Comparison of ENCODE assay signal across 25 cellular contexts in genomic region chr3:171327441-171328174, GRCh38.
DNase-seq lines count a peak whose midpoint lies in the region; ATAC-seq, FAIRE-seq and TF ChIP-seq lines count a peak whose summit lies in the region.
"Had no signal": no experiment of that assay in that cellular context is flagged by ENCODE, and none has a peak within 500 bp of the region (broad histone marks: within the 10 kb centered on the region; RNA-seq: fewer than 3 reads in every experiment).

No MANE protein-coding gene starts in this region.

- no peak overlapping the region for H3K9ac ChIP-seq in kidney (ENCODE audit: low read length in 2 of 2)

- no peak for TF ChIP-seq POLR2A in upper lobe of left lung (IDR thresholded peaks at IDR 0.05)

- TF ChIP-seq EP300 in upper lobe of left lung (IDR thresholded peaks at IDR 0.05), result no peak

- no peak for DNase-seq in activated CD8-positive, alpha-beta memory T cell treated with anti-CD3 and anti-CD28 coated beads, Interleukin-2, amount 10 ng/mL, durations not matched to agents 7 days and 5 days
- no peak for DNase-seq in activated CD8-positive, alpha-beta memory T cell treated with anti-CD3 and anti-CD28 coated beads, Interleukin-2, amount 50 U/mL, for 4 hours
- DNase-seq in RCC 7860 (ENCODE audit: low spot score), result peak; percentile 82
- peak; percentile 39 for DNase-seq in kidney
- no peak for DNase-seq in upper lobe of left lung
- no peak for DNase-seq in T-helper 2 cell
- DNase-seq in NCI-H345 treated with DMSO at 0.1 percent for 48 hours (lab: John Stamatoyannopoulos, UW; ENCODE audit: unreplicated experiment), result no peak
- DNase-seq in stimulated activated CD4-positive, alpha-beta T cell treated with anti-CD3 and anti-CD28 coated beads, Interleukin-4, amount 100 ng/mL, for 24 hours, result no peak
- DNase-seq: activated CD4-positive, alpha-beta T cell treated with anti-CD3 and anti-CD28 coated beads for 36 hours; activated T-cell treated with anti-CD3 and anti-CD28 coated beads, Interleukin-2, amount 50 U/mL, for 4 hours; body of pancreas; lower lobe of right lung; NCI-H1105 treated with DMSO at 0.1 percent for 48 hours; NCI-H1930; NCI-H226; NCI-H774; posterior cingulate gyrus; right lobe of liver; stimulated activated naive CD4-positive, alpha-beta T cell treated with Interleukin-2 at 50 U/mL for 16 hours; testis; uterus had no signal

- TF ChIP-seq CTCF in kidney (IDR thresholded peaks at IDR 0.05; ENCODE audit: borderline replicate concordance, extremely low read depth, insufficient read depth) (no peak), upper lobe of left lung (IDR thresholded peaks at IDR 0.05) (no peak)

- no peaks in the 10 kb centered on the region for H3K27me3 ChIP-seq in upper lobe of left lung
- H3K27me3 ChIP-seq: body of pancreas, right lobe of liver, testis, uterus had no signal

- intact Hi-C loops in kidney (cut with DNase I), result no loop called here

- H3K27me3 Mint-ChIP-seq in activated CD8-positive, alpha-beta memory T cell treated with anti-CD3 and anti-CD28 coated beads, Interleukin-2, amount 10 ng/mL, durations not matched to agents 7 days and 5 days, result no peaks in the 10 kb centered on the region
- H3K27me3 Mint-ChIP-seq: activated CD4-positive, alpha-beta T cell treated with anti-CD3 and anti-CD28 coated beads for 36 hours had no signal

- no peaks in the 10 kb centered on the region for H3K9me3 Mint-ChIP-seq in activated CD8-positive, alpha-beta memory T cell treated with anti-CD3 and anti-CD28 coated beads, Interleukin-2, amount 10 ng/mL, durations not matched to agents 7 days and 5 days (ENCODE audit: low read depth)
- H3K9me3 Mint-ChIP-seq: activated T-cell treated with anti-CD3 and anti-CD28 coated beads, Interleukin-2, amount 50 U/mL, for 4 hours had no signal

- no peak overlapping the region for H3K27ac Mint-ChIP-seq in activated CD8-positive, alpha-beta memory T cell treated with anti-CD3 and anti-CD28 coated beads, Interleukin-2, amount 10 ng/mL, durations not matched to agents 7 days and 5 days
- H3K27ac Mint-ChIP-seq: activated CD4-positive, alpha-beta T cell treated with anti-CD3 and anti-CD28 coated beads for 36 hours had no signal

- H3K4me3 ChIP-seq in kidney (ENCODE audit: low read length in 2 of 2), result no peak overlapping the region
- H3K4me3 ChIP-seq in upper lobe of left lung, result no peak overlapping the region
- H3K4me3 ChIP-seq: body of pancreas, lower lobe of right lung, right lobe of liver, testis, uterus had no signal

- H3K4me1 ChIP-seq in kidney (ENCODE audit: control insufficient read depth in 1 of 2, insufficient read depth in 1 of 2, low read depth in 1 of 2, low read length in 2 of 2), result peaks cover 0 to 14% of the 10 kb centered on the region in 2 donors
- peaks cover 6 to 18% (median 11%) of the 10 kb centered on the region in 4 donors for H3K4me1 ChIP-seq in upper lobe of left lung
- H3K4me1 ChIP-seq: right lobe of liver, testis had no signal

- peak; percentile 16 for ATAC-seq in activated CD8-positive, alpha-beta memory T cell treated with anti-CD3 and anti-CD28 coated beads, Interleukin-2, amount 10 ng/mL, durations not matched to agents 7 days and 5 days
- peak; percentile 25 to 49 for ATAC-seq in upper lobe of left lung (ENCODE audit: low FRiP score in 2 of 2)
- ATAC-seq: activated CD4-positive, alpha-beta T cell treated with anti-CD3 and anti-CD28 coated beads for 36 hours; activated T-cell treated with anti-CD3 and anti-CD28 coated beads, Interleukin-2, amount 50 U/mL, for 4 hours; body of pancreas had no signal

- H3K9me3 ChIP-seq in kidney (ENCODE audit: control insufficient read depth in 1 of 2, low read length in 2 of 2), result no peaks in the 10 kb centered on the region
- no peaks in the 10 kb centered on the region for H3K9me3 ChIP-seq in upper lobe of left lung
- H3K9me3 ChIP-seq: body of pancreas, lower lobe of right lung, right lobe of liver, testis, uterus had no signal

- CTCF ChIA-PET in activated CD8-positive, alpha-beta memory T cell treated with anti-CD3 and anti-CD28 coated beads, Interleukin-2, amount 10 ng/mL, durations not matched to agents 7 days and 5 days (lab: Charles Lee), result interaction anchor here (0.8 to 1.6 kb wide), 3 partner anchors 134 to 239 kb away, joined by 3 to 4 read pairs (median 3); no protein-coding TSS in a partner anchor

- no peak overlapping the region for H3K4me3 Mint-ChIP-seq in activated CD8-positive, alpha-beta memory T cell treated with anti-CD3 and anti-CD28 coated beads, Interleukin-2, amount 10 ng/mL, durations not matched to agents 7 days and 5 days
- H3K4me3 Mint-ChIP-seq: activated CD4-positive, alpha-beta T cell treated with anti-CD3 and anti-CD28 coated beads for 36 hours; activated T-cell treated with anti-CD3 and anti-CD28 coated beads, Interleukin-2, amount 50 U/mL, for 4 hours had no signal

- H3K36me3 Mint-ChIP-seq in activated CD8-positive, alpha-beta memory T cell treated with anti-CD3 and anti-CD28 coated beads, Interleukin-2, amount 10 ng/mL, durations not matched to agents 7 days and 5 days, result peaks cover 12% of the 10 kb centered on the region

- peaks cover 13% of the 10 kb centered on the region for H3K4me1 Mint-ChIP-seq in activated CD8-positive, alpha-beta memory T cell treated with anti-CD3 and anti-CD28 coated beads, Interleukin-2, amount 10 ng/mL, durations not matched to agents 7 days and 5 days

- FAIRE-seq in RCC 7860 (lab: Jason Lieb, UNC), result peak; percentile 95
- FAIRE-seq in kidney (lab: Jason Lieb, UNC), result no peak
- FAIRE-seq: D721Med, GM12892 had no signal

- H3K36me3 ChIP-seq in kidney (ENCODE audit: control insufficient read depth in 1 of 2, insufficient read depth in 2 of 2, low read length in 2 of 2), result no peaks in the 10 kb centered on the region
- H3K36me3 ChIP-seq in upper lobe of left lung, result no peaks in the 10 kb centered on the region
- H3K36me3 ChIP-seq: lower lobe of right lung, right lobe of liver, uterus had no signal

- H3K27ac ChIP-seq in kidney (ENCODE audit: low read depth in 2 of 2, low read length in 2 of 2) (no peak overlapping the region), upper lobe of left lung (no peak overlapping the region)
- H3K27ac ChIP-seq: 22Rv1, body of pancreas, epithelial cell of prostate, lower lobe of right lung, right lobe of liver, testis, uterus had no signal

- 88 to 93% methylated on average over 7 of the region's 7 CpGs for WGBS in upper lobe of left lung, 2 donors

Comparison
In these comparisons a context has a peak if more than half of its experiments do, and no peak if none do; other contexts are left out.
1. DNase-seq: peak in RCC 7860 (single experiment) and kidney (single experiment); none in activated CD8-positive, alpha-beta memory T cell treated with anti-CD3 and anti-CD28 coated beads, Interleukin-2, amount 10 ng/mL, durations not matched to agents 7 days and 5 days (single experiment), activated CD8-positive, alpha-beta memory T cell treated with anti-CD3 and anti-CD28 coated beads, Interleukin-2, amount 50 U/mL, for 4 hours (single experiment), upper lobe of left lung (0 of 2), T-helper 2 cell (0 of 5), NCI-H345 treated with DMSO at 0.1 percent for 48 hours (single experiment) and stimulated activated CD4-positive, alpha-beta T cell treated with anti-CD3 and anti-CD28 coated beads, Interleukin-4, amount 100 ng/mL, for 24 hours (single experiment).